ENCODE assay signal across 23 cellular contexts in genomic region chr1:11904978-11905377, GRCh38. TPM values are rescaled to one million over a fixed set of nuclear protein-coding genes. Genes with fewer than 3 reads are reported as not detected.
A peak's percentile ranks its signal among the peaks of the same experiment; 100 is the strongest.
DNase-seq lines count a peak whose midpoint lies in the region; ATAC-seq, FAIRE-seq and TF ChIP-seq lines count a peak whose summit lies in the region.
"Had no signal": no experiment of that assay in that cellular context is flagged by ENCODE, and none has a peak within 500 bp of the region (broad histone marks: within the 10 kb centered on the region; RNA-seq: fewer than 3 reads in every experiment).

No MANE protein-coding gene starts in this region.

- no peak for TF ChIP-seq EP300 in K562 (IDR thresholded peaks at IDR 0.05; ENCODE audit: low read length)

- H3K36me3 Mint-ChIP-seq in activated CD4-positive, alpha-beta memory T cell treated with anti-CD3 and anti-CD28 coated beads for 36 hours = peaks cover 14% of the 10 kb centered on the region
- H3K36me3 Mint-ChIP-seq in activated CD4-positive, alpha-beta memory T cell treated with anti-CD3 and anti-CD28 coated beads, Interleukin-2, amount 10 ng/mL, durations not matched to agents 7 days and 5 days (ENCODE audit: low read depth) = peaks cover 5% of the 10 kb centered on the region
- H3K36me3 Mint-ChIP-seq: CD4-positive, CD25-positive, alpha-beta regulatory T cell had no signal

- in situ Hi-C loops in K562 (cut with MboI) = no loop called here

- POLR2A ChIA-PET in activated CD4-positive, alpha-beta memory T cell treated with anti-CD3 and anti-CD28 coated beads for 36 hours (lab: Charles Lee) = no interaction called here
- POLR2A ChIA-PET in activated CD4-positive, alpha-beta memory T cell treated with anti-CD3 and anti-CD28 coated beads, Interleukin-2, amount 10 ng/mL, durations not matched to agents 7 days and 5 days (lab: Charles Lee) = no interaction called here
- POLR2A ChIA-PET in K562 (lab: Yijun Ruan, JAX) = interaction anchor here (1.3 kb wide), 1 partner anchor 77 kb away, joined by 4 read pairs; no protein-coding TSS in a partner anchor

- TF ChIP-seq CTCF in DND-41 (IDR thresholded peaks at IDR 0.05; ENCODE audit: borderline replicate concordance, extremely low read depth, low read length, poor library complexity, severe bottlenecking) (no peak), K562 (IDR thresholded peaks at IDR 0.05 in 2 of 3, conservative IDR thresholded peaks at IDR 0.05 in 1 of 3; ENCODE audit: insufficient read depth in 2 of 3, low read depth in 1 of 3, low read length in 3 of 3) (no peak), heart left ventricle (IDR thresholded peaks at IDR 0.05) (no peak)

- TF ChIP-seq RAD21 in K562 (CRISPR knock-in tag; conservative IDR thresholded peaks at IDR 0.05 in 1 of 2, IDR thresholded peaks at IDR 0.05 in 1 of 2) = no peak

- H3K9me3 Mint-ChIP-seq in activated CD4-positive, alpha-beta memory T cell treated with anti-CD3 and anti-CD28 coated beads for 36 hours = no peaks in the 10 kb centered on the region
- no peaks in the 10 kb centered on the region for H3K9me3 Mint-ChIP-seq in activated CD4-positive, alpha-beta memory T cell treated with anti-CD3 and anti-CD28 coated beads, Interleukin-2, amount 10 ng/mL, durations not matched to agents 7 days and 5 days

- peak overlapping the region; percentile 15 for H3K27ac Mint-ChIP-seq in activated CD4-positive, alpha-beta memory T cell treated with anti-CD3 and anti-CD28 coated beads for 36 hours
- no peak overlapping the region for H3K27ac Mint-ChIP-seq in activated CD4-positive, alpha-beta memory T cell treated with anti-CD3 and anti-CD28 coated beads, Interleukin-2, amount 10 ng/mL, durations not matched to agents 7 days and 5 days

- DNase-seq in activated CD4-positive, alpha-beta memory T cell treated with anti-CD3 and anti-CD28 coated beads for 36 hours = no peak
- DNase-seq in activated CD4-positive, alpha-beta memory T cell treated with anti-CD3 and anti-CD28 coated beads, Interleukin-2, amount 10 ng/mL, durations not matched to agents 7 days and 5 days = no peak
- DNase-seq in DND-41 (no peak), K562 (ENCODE audit: extremely low read depth in 1 of 4, low spot score in 3 of 4) (no peak), heart left ventricle (no peak)
- DNase-seq: 8988T, C1 segment of cervical spinal cord, Caco-2, GDM1, GM23248 had no signal

- H3K27ac ChIP-seq in BLaER1 (no peak overlapping the region), DND-41 (ENCODE audit: low read length) (no peak overlapping the region), K562 (ENCODE audit: extremely low read depth, low read depth, low read length) (no peak overlapping the region), heart left ventricle (no peak overlapping the region)
- H3K27ac ChIP-seq: GM23248 had no signal

- H3K27me3 Mint-ChIP-seq in activated CD4-positive, alpha-beta memory T cell treated with anti-CD3 and anti-CD28 coated beads for 36 hours = peaks cover 23% of the 10 kb centered on the region
- peaks cover 25% of the 10 kb centered on the region for H3K27me3 Mint-ChIP-seq in activated CD4-positive, alpha-beta memory T cell treated with anti-CD3 and anti-CD28 coated beads, Interleukin-2, amount 10 ng/mL, durations not matched to agents 7 days and 5 days

- TF ChIP-seq POLR2A in K562 (conservative IDR thresholded peaks at IDR 0.05) (no peak), heart left ventricle (IDR thresholded peaks at IDR 0.05) (no peak)

- CTCF ChIA-PET in activated CD4-positive, alpha-beta memory T cell treated with anti-CD3 and anti-CD28 coated beads for 36 hours (lab: Charles Lee) = no interaction called here
- CTCF ChIA-PET in activated CD4-positive, alpha-beta memory T cell treated with anti-CD3 and anti-CD28 coated beads, Interleukin-2, amount 10 ng/mL, durations not matched to agents 7 days and 5 days (lab: Charles Lee) = no interaction called here
- CTCF ChIA-PET in K562 (lab: Yijun Ruan, JAX; ENCODE audit: low intra/inter-chr PET ratio) = interaction anchor here (1.7 kb wide), 1 partner anchor 66 kb away, joined by 11 read pairs; no protein-coding TSS in a partner anchor

- no peak for ATAC-seq in DND-41 (ENCODE audit: insufficient read depth, low read depth)
- no peak for ATAC-seq in K562
- ATAC-seq in heart left ventricle = no peak
- ATAC-seq in GM21367 (IDR thresholded peaks at IDR 0.05; ENCODE audit: unreplicated experiment) = no peak

- H3K4me3 Mint-ChIP-seq in activated CD4-positive, alpha-beta memory T cell treated with anti-CD3 and anti-CD28 coated beads for 36 hours = no peak overlapping the region
- no peak overlapping the region for H3K4me3 Mint-ChIP-seq in activated CD4-positive, alpha-beta memory T cell treated with anti-CD3 and anti-CD28 coated beads, Interleukin-2, amount 10 ng/mL, durations not matched to agents 7 days and 5 days

- no peaks in the 10 kb centered on the region for H3K9me1 ChIP-seq in K562 (ENCODE audit: control insufficient read depth, insufficient read depth, low read length)

- no peaks in the 10 kb centered on the region for H3K79me2 ChIP-seq in DND-41 (ENCODE audit: insufficient read depth, low read length)
- no peaks in the 10 kb centered on the region for H3K79me2 ChIP-seq in K562 (ENCODE audit: control insufficient read depth, insufficient read depth, low read length)

- 78% methylated on average over 4 of the region's 5 CpGs for WGBS in K562 (ENCODE audit: insufficient coverage, low coverage, missing lambda C conversion rate)
- 90 to 96% (median 95%) methylated on average over 5 of the region's 5 CpGs for WGBS in heart left ventricle, 4 donors

- H3K4me1 ChIP-seq in BLaER1 = peaks cover 33% of the 10 kb centered on the region
- H3K4me1 ChIP-seq in DND-41 (ENCODE audit: insufficient read depth, low read length) = peaks cover 34% of the 10 kb centered on the region
- H3K4me1 ChIP-seq in K562 (replicated peaks in 1 of 2; ENCODE audit: control insufficient read depth in 2 of 2, insufficient read depth in 2 of 2, low read length in 2 of 2) = peaks cover 5 to 17% of the 10 kb centered on the region in 2 experiments; a peak in 4 of 5 replicates
- peaks cover 0 to 13% (median 0%) of the 10 kb centered on the region in 12 donors for H3K4me1 ChIP-seq in heart left ventricle

- no peak overlapping the region for H3K4me3 ChIP-seq in BLaER1
- H3K4me3 ChIP-seq in DND-41 (ENCODE audit: low read depth in 1 of 2, low read length in 2 of 2) = no peak overlapping the region
- no peak overlapping the region for H3K4me3 ChIP-seq in K562
- no peak overlapping the region for H3K4me3 ChIP-seq in heart left ventricle
- H3K4me3 ChIP-seq: GM23248, HAP-1 had no signal

- H3K36me3 ChIP-seq in BLaER1 (no peaks in the 10 kb centered on the region), DND-41 (ENCODE audit: insufficient read depth, low read length) (no peaks in the 10 kb centered on the region), K562 (ENCODE audit: control insufficient read depth, insufficient read depth, low read length) (no peaks in the 10 kb centered on the region), heart left ventricle (no peaks in the 10 kb centered on the region)
- H3K36me3 ChIP-seq: HAP-1 had no signal

- peaks cover 36% of the 10 kb centered on the region for H3K4me1 Mint-ChIP-seq in activated CD4-positive, alpha-beta memory T cell treated with anti-CD3 and anti-CD28 coated beads for 36 hours (ENCODE audit: low read depth)
- peaks cover 40% of the 10 kb centered on the region for H3K4me1 Mint-ChIP-seq in activated CD4-positive, alpha-beta memory T cell treated with anti-CD3 and anti-CD28 coated beads, Interleukin-2, amount 10 ng/mL, durations not matched to agents 7 days and 5 days

- intact Hi-C loops in activated CD4-positive, alpha-beta memory T cell treated with anti-CD3 and anti-CD28 coated beads for 36 hours (cut with micrococcal nuclease) = loop anchor here (5.0 to 10.0 kb wide), 3 partner anchors 140 to 633 kb away; partner anchors contain the start of gene UBIAD1
- intact Hi-C loops in K562 (cut with micrococcal nuclease) = loop anchor here (5.0 kb wide), 2 partner anchors 77 to 112 kb away; partner anchors contain the start of genes MFN2 and MIIP
- intact Hi-C loops in heart left ventricle (cut with DNase I) = loop anchor here in 4 of 10 donors (5.0 kb wide), 4 partner anchors 62 to 127 kb away; partner anchors contain the start of gene MFN2 (in 2 of the 4)

- H2AFZ ChIP-seq in DND-41 (ENCODE audit: low read depth, low read length) (no peak overlapping the region), K562 (ENCODE audit: low read depth, low read length) (no peak overlapping the region)
- H2AFZ ChIP-seq: GM23248 had no signal

- BruUV-seq in K562 (replicated peaks; lab: Mats Ljungman, UMichigan) = no TSS peak

- H3K9ac ChIP-seq in BLaER1 = no peak overlapping the region
- no peak overlapping the region for H3K9ac ChIP-seq in DND-41 (ENCODE audit: low read depth, low read length)
- H3K9ac ChIP-seq in K562 (ENCODE audit: insufficient read depth in 1 of 2, low read depth in 2 of 2, low read length in 2 of 2) = no peak overlapping the region
- H3K9ac ChIP-seq: GM23248 had no signal

- H3K4me2 ChIP-seq in BLaER1 (peak overlapping the region; percentile 88), DND-41 (ENCODE audit: insufficient read depth, low read length) (peak overlapping the region; percentile 23; the same call in 1 of the 2 replicates), K562 (ENCODE audit: insufficient read depth, low read length) (no peak overlapping the region)

- FAIRE-seq in K562 (lab: Jason Lieb, UNC) = no peak
- FAIRE-seq: D721Med, GM12892, GM18507, GM19239 had no signal

- H3K9me3 ChIP-seq in BLaER1 = no peaks in the 10 kb centered on the region
- H3K9me3 ChIP-seq in DND-41 (ENCODE audit: insufficient read depth, low read length, severe bottlenecking) = no peaks in the 10 kb centered on the region
- no peaks in the 10 kb centered on the region for H3K9me3 ChIP-seq in K562 (replicated peaks; ENCODE audit: control insufficient read depth, insufficient read depth, low read depth, low read length)
- H3K9me3 ChIP-seq in heart left ventricle = no peaks in the 10 kb centered on the region
- H3K9me3 ChIP-seq: Caco-2, HAP-1 had no signal

- H4K20me1 ChIP-seq in BLaER1 (no peaks in the 10 kb centered on the region), DND-41 (ENCODE audit: insufficient read depth, low read length) (0 out of 2 replicates have a peak, but pooled peaks cover 4% of the 10 kb centered on the region), K562 (replicated peaks; ENCODE audit: control insufficient read depth, insufficient read depth, low read length) (no peaks in the 10 kb centered on the region)

- no peaks in the 10 kb centered on the region for H3K27me3 ChIP-seq in BLaER1
- no peaks in the 10 kb centered on the region for H3K27me3 ChIP-seq in DND-41 (ENCODE audit: insufficient read depth, low read length, poor library complexity)
- no peaks in the 10 kb centered on the region; a peak in 1 of 5 replicates for H3K27me3 ChIP-seq in K562 (ENCODE audit: control insufficient read depth in 2 of 2, insufficient read depth in 2 of 2, low read length in 2 of 2)
- peaks cover 0 to 6% (median 0%) of the 10 kb centered on the region in 9 donors for H3K27me3 ChIP-seq in heart left ventricle

RNA-seq across cellular contexts. Expression of gene KIAA2013, which starts 21.2 kb away (rescaled TPM):
- total RNA-seq in activated CD4-positive, alpha-beta memory T cell treated with anti-CD3 and anti-CD28 coated beads for 36 hours = 10 to 100 TPM; 22.9 to 23.4 TPM
- 10 to 100 TPM; 41.5 to 41.9 TPM for total RNA-seq in activated CD4-positive, alpha-beta memory T cell treated with anti-CD3 and anti-CD28 coated beads, Interleukin-2, amount 10 ng/mL, durations not matched to agents 7 days and 5 days
- total RNA-seq in K562 (2011; cell fraction: chromatin; rRNA removed; ENCODE audit: low replicate concordance) = 23.5 and 87.3 TPM in 2 replicates
- total RNA-seq in K562 (2011; cell fraction: nucleolus; rRNA removed) = 116 and 137 TPM in 2 replicates
- total RNA-seq in K562 (2011; cell fraction: nucleoplasm; rRNA removed) = 76.4 and 80.1 TPM in 2 replicates
- 55.0 and 62.5 TPM in 2 replicates for total RNA-seq in K562 (2014; rRNA removed)
- 10.8 and 12.9 TPM in 2 replicates for total RNA-seq in K562 (2014; rRNA removed; fragmentation: Illumina TruSeq; extraction: Trizol)
- total RNA-seq in K562 (2015; rRNA removed; fragmentation: Illumina TruSeq; extraction: Trizol) = 36.8 TPM in 2 replicates
- 57.1 and 57.6 TPM in 2 replicates for total RNA-seq in K562 (2021)
- 38.8 and 61.3 TPM in 2 replicates for polyA plus RNA-seq in K562 (2011; rRNA removed)
- 106 and 197 TPM in 2 replicates for polyA plus RNA-seq in K562 (2011; cell fraction: cytosol; rRNA removed)
- 47.0 and 58.8 TPM in 2 replicates for polyA plus RNA-seq in K562 (2011; cell fraction: nucleus; rRNA removed)
- polyA plus RNA-seq in K562 (2012) = 35.0 and 51.2 TPM in 2 replicates
- 21.8 and 34.4 TPM in 2 replicates for polyA plus RNA-seq in K562 (2014; fragmentation: Illumina TruSeq; extraction: Trizol)
- 1 to 10 TPM; 2.2 to 3.0 TPM for polyA plus RNA-seq in K562 (2014; fragmentation: Nextera tagmentation; extraction: Ambion mirVana)
- 50.7 and 56.7 TPM in 2 replicates for polyA plus RNA-seq in K562 (2014; rRNA removed)
- polyA minus RNA-seq in K562 (2011; rRNA and poly(A)+ RNA removed) = 23.2 and 34.4 TPM in 2 replicates
- polyA minus RNA-seq in K562 (2011; cell fraction: cytosol; rRNA and poly(A)+ RNA removed) = 47.3 and 62.2 TPM in 2 replicates
- 14.8 and 25.5 TPM in 2 replicates for polyA minus RNA-seq in K562 (2011; cell fraction: nucleus; rRNA and poly(A)+ RNA removed)
- 100 to 1,000 TPM in 1 of 9 donors, 10 to 100 TPM in 8; 37.1 to 106 (median 41.3) TPM for total RNA-seq in heart left ventricle
- 10 to 100 TPM; 29.3 to 57.4 TPM for polyA plus RNA-seq in heart left ventricle

RNA-seq across cellular contexts. Expression of gene PLOD1, which starts 29.5 kb away (rescaled TPM):
- 10 to 100 TPM; 11.0 to 13.5 TPM for total RNA-seq in activated CD4-positive, alpha-beta memory T cell treated with anti-CD3 and anti-CD28 coated beads for 36 hours
- 10 to 100 TPM; 15.7 to 16.5 TPM for total RNA-seq in activated CD4-positive, alpha-beta memory T cell treated with anti-CD3 and anti-CD28 coated beads, Interleukin-2, amount 10 ng/mL, durations not matched to agents 7 days and 5 days
- total RNA-seq in K562 (2011; cell fraction: chromatin; rRNA removed; ENCODE audit: low replicate concordance) = 140 and 357 TPM in 2 replicates
- 408 and 448 TPM in 2 replicates for total RNA-seq in K562 (2011; cell fraction: nucleolus; rRNA removed)
- 258 and 294 TPM in 2 replicates for total RNA-seq in K562 (2011; cell fraction: nucleoplasm; rRNA removed)
- total RNA-seq in K562 (2014; rRNA removed) (58.5 and 81.4 TPM in 2 replicates), K562 (2014; rRNA removed; fragmentation: Illumina TruSeq; extraction: Trizol) (30.7 and 41.6 TPM in 2 replicates), K562 (2015; rRNA removed; fragmentation: Illumina TruSeq; extraction: Trizol) (49.6 and 51.6 TPM in 2 replicates), K562 (2021) (90.8 and 92.9 TPM in 2 replicates), heart left ventricle (100 to 1,000 TPM in 1 of 9 donors, 10 to 100 TPM in 8; 37.5 to 104 (median 50.1) TPM)
- polyA plus RNA-seq in K562 (2011; rRNA removed) (80.2 and 156 TPM in 2 replicates), K562 (2014; fragmentation: Illumina TruSeq; extraction: Trizol) (76.9 and 83.7 TPM in 2 replicates), K562 (2014; fragmentation: Nextera tagmentation; extraction: Ambion mirVana) (10 to 100 TPM; 16.6 to 27.1 TPM), K562 (2014; rRNA removed) (52.7 and 70.2 TPM in 2 replicates), heart left ventricle (100 to 1,000 TPM in 1 of 2 donors, 10 to 100 TPM in 1; 38.3 to 108 TPM)
- 160 and 179 TPM in 2 replicates for polyA plus RNA-seq in K562 (2011; cell fraction: cytosol; rRNA removed)
- 178 and 231 TPM in 2 replicates for polyA plus RNA-seq in K562 (2011; cell fraction: nucleus; rRNA removed)
- 112 and 129 TPM in 2 replicates for polyA plus RNA-seq in K562 (2012)
- polyA minus RNA-seq in K562 (2011; rRNA and poly(A)+ RNA removed) = 77.2 and 82.6 TPM in 2 replicates
- 127 and 153 TPM in 2 replicates for polyA minus RNA-seq in K562 (2011; cell fraction: cytosol; rRNA and poly(A)+ RNA removed)
- polyA minus RNA-seq in K562 (2011; cell fraction: nucleus; rRNA and poly(A)+ RNA removed) = 55.1 and 85.3 TPM in 2 replicates

RNA-seq across cellular contexts. Expression of gene NPPB, which starts 46.2 kb away (rescaled TPM):
- not detected for total RNA-seq in activated CD4-positive, alpha-beta memory T cell treated with anti-CD3 and anti-CD28 coated beads for 36 hours
- not detected for total RNA-seq in activated CD4-positive, alpha-beta memory T cell treated with anti-CD3 and anti-CD28 coated beads, Interleukin-2, amount 10 ng/mL, durations not matched to agents 7 days and 5 days
- not detected in 2 replicates for total RNA-seq in K562 (2011; cell fraction: chromatin; rRNA removed; ENCODE audit: low replicate concordance)
- not detected in 2 replicates for total RNA-seq in K562 (2011; cell fraction: nucleolus; rRNA removed)
- total RNA-seq in K562 (2011; cell fraction: nucleoplasm; rRNA removed) = not detected in 2 replicates
- total RNA-seq in K562 (2014; rRNA removed) (not detected in 2 replicates), K562 (2014; rRNA removed; fragmentation: Illumina TruSeq; extraction: Trizol) (not detected in 2 replicates), K562 (2015; rRNA removed; fragmentation: Illumina TruSeq; extraction: Trizol) (not detected in 2 replicates), K562 (2021) (not detected in 2 replicates), heart left ventricle (1,000 to 10,000 TPM in 1 of 9 donors, 100 to 1,000 TPM in 4, 10 to 100 TPM in 4; 14.4 to 1,297 (median 252) TPM)
- polyA plus RNA-seq in K562 (2011; rRNA removed) (not detected in 2 replicates), K562 (2014; fragmentation: Illumina TruSeq; extraction: Trizol) (not detected in 2 replicates), K562 (2014; fragmentation: Nextera tagmentation; extraction: Ambion mirVana) (not detected), K562 (2014; rRNA removed) (not detected in 2 replicates), heart left ventricle (1,000 to 10,000 TPM in 1 of 2 donors, 100 to 1,000 TPM in 1; 197 to 7,924 TPM)
- not detected in 2 replicates for polyA plus RNA-seq in K562 (2011; cell fraction: cytosol; rRNA removed)
- not detected in 2 replicates for polyA plus RNA-seq in K562 (2011; cell fraction: nucleus; rRNA removed)
- not detected in 2 replicates for polyA plus RNA-seq in K562 (2012)
- polyA minus RNA-seq in K562 (2011; rRNA and poly(A)+ RNA removed) = not detected in 2 replicates
- not detected in 2 replicates for polyA minus RNA-seq in K562 (2011; cell fraction: cytosol; rRNA and poly(A)+ RNA removed)
- polyA minus RNA-seq in K562 (2011; cell fraction: nucleus; rRNA and poly(A)+ RNA removed) = not detected in 2 replicates
- total RNA-seq: A673; CD4-positive, CD25-positive, alpha-beta regulatory T cell; GM23248; H4; HT-29 had no signal
- polyA plus RNA-seq: AG04450; CD4-positive, CD25-positive, alpha-beta regulatory T cell; GM23248 had no signal

RNA-seq across cellular contexts. Expression of gene NPPA, which starts 57.4 kb away (rescaled TPM):
- not detected for total RNA-seq in activated CD4-positive, alpha-beta memory T cell treated with anti-CD3 and anti-CD28 coated beads for 36 hours
- total RNA-seq in activated CD4-positive, alpha-beta memory T cell treated with anti-CD3 and anti-CD28 coated beads, Interleukin-2, amount 10 ng/mL, durations not matched to agents 7 days and 5 days = not detected
- total RNA-seq in K562 (2011; cell fraction: chromatin; rRNA removed; ENCODE audit: low replicate concordance) = not detected in 2 replicates
- total RNA-seq in K562 (2011; cell fraction: nucleolus; rRNA removed) = not detected in 2 replicates
- total RNA-seq in K562 (2011; cell fraction: nucleoplasm; rRNA removed) = not detected in 2 replicates
- total RNA-seq in K562 (2014; rRNA removed) = not detected in 2 replicates
- total RNA-seq in K562 (2014; rRNA removed; fragmentation: Illumina TruSeq; extraction: Trizol) = not detected in 2 replicates
- total RNA-seq in K562 (2015; rRNA removed; fragmentation: Illumina TruSeq; extraction: Trizol) = not detected in 2 replicates
- total RNA-seq in K562 (2021) = not detected in 2 replicates
- not detected in 2 replicates for polyA plus RNA-seq in K562 (2011; rRNA removed)
- polyA plus RNA-seq in K562 (2011; cell fraction: cytosol; rRNA removed) = not detected in 2 replicates
- not detected in 2 replicates for polyA plus RNA-seq in K562 (2011; cell fraction: nucleus; rRNA removed)
- 0.37 and 0.44 TPM in 2 replicates for polyA plus RNA-seq in K562 (2012)
- polyA plus RNA-seq in K562 (2014; fragmentation: Illumina TruSeq; extraction: Trizol) = not detected in 2 replicates
- polyA plus RNA-seq in K562 (2014; fragmentation: Nextera tagmentation; extraction: Ambion mirVana) = not detected
- polyA plus RNA-seq in K562 (2014; rRNA removed) = not detected in 2 replicates
- polyA minus RNA-seq in K562 (2011; rRNA and poly(A)+ RNA removed) = not detected in 2 replicates
- not detected in 2 replicates for polyA minus RNA-seq in K562 (2011; cell fraction: cytosol; rRNA and poly(A)+ RNA removed)
- polyA minus RNA-seq in K562 (2011; cell fraction: nucleus; rRNA and poly(A)+ RNA removed) = not detected in 2 replicates
- 1,000 to 10,000 TPM in 1 of 9 donors, 100 to 1,000 TPM in 8; 126 to 3,156 (median 279) TPM for total RNA-seq in heart left ventricle
- 1,000 to 10,000 TPM in 1 of 2 donors, 10 to 100 TPM in 1; 59.9 to 1,418 TPM for polyA plus RNA-seq in heart left ventricle
- total RNA-seq: A673; Caco-2; CD4-positive, CD25-positive, alpha-beta regulatory T cell; Daoy; GM23248; H4; HT-29 had no signal
- polyA plus RNA-seq: AG04450; CD4-positive, CD25-positive, alpha-beta regulatory T cell; GM23248 had no signal

Comparison
In these comparisons a context has a peak if more than half of its experiments do, and no peak if none do; other contexts are left out.
1. RNA of gene NPPB, which starts 46.2 kb away (total RNA-seq): 14.4 to 1,297 TPM in heart left ventricle; not detected in activated CD4-positive, alpha-beta memory T cell treated with anti-CD3 and anti-CD28 coated beads for 36 hours, not detected in activated CD4-positive, alpha-beta memory T cell treated with anti-CD3 and anti-CD28 coated beads, Interleukin-2, amount 10 ng/mL, durations not matched to agents 7 days and 5 days and not detected in K562; every median in the first group is over 10 times any median in the second.